ENCODE assay signal across 8 cellular contexts in the genomic region with DNA sequence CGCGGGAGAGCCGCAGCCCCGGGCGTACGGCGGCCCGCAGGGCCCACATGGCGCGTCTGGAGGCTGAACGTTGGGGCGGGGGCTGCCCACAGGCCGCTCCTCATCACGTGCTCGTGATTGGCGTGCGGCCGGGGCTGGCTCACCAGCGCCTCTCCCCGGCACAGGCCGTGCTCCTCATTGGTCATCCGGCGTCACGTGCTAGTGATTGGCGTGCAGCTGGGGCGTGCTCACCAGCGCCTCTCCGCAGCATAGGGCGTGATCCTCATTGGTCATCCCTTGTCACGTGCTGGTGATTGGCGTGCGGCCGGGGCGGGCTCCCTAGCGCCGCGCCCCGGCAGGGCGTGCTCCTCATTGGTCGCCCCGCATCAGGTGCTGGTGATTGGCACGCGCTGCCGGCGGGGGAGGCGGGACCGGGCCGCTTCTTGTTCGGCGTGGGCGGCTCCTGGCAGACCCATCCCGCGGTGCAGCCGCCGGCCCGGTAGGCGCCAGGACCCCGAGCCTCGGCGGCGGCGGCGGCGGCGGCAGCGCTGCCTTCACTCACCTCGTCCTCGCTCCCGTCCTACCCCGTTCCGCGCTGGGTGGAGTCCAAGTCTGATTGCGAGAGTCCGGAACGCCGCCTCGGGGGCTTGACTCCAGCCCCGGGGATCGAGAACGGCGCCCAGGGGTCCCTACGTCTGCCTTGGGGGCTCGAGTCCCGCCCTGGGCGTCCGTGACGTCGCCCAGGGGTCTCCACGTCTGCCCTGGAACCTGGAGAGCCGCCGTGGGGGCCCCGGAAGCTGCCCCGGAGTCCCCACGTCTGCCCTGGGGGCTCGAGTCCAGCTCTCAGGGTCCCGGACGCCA. TPM values are rescaled to one million over a fixed set of nuclear protein-coding genes. Genes with fewer than 3 reads are reported as not detected.
DNase-seq lines count a peak whose midpoint lies in the region; ATAC-seq and TF ChIP-seq lines count a peak whose summit lies in the region.

A gene with protein sequence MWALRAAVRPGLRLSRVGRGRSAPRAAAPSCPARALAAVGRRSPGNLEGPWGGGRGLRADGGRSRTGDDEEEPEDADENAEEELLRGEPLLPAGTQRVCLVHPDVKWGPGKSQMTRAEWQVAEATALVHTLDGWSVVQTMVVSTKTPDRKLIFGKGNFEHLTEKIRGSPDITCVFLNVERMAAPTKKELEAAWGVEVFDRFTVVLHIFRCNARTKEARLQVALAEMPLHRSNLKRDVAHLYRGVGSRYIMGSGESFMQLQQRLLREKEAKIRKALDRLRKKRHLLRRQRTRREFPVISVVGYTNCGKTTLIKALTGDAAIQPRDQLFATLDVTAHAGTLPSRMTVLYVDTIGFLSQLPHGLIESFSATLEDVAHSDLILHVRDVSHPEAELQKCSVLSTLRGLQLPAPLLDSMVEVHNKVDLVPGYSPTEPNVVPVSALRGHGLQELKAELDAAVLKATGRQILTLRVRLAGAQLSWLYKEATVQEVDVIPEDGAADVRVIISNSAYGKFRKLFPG (minus strand): TSS at position 58 of the 840 bp plus-strand sequence. CDS start 9 bp downstream, at position 49.

- peak; percentile 30 for TF ChIP-seq CTCF in GM06990 (IDR thresholded peaks at IDR 0.05; ENCODE audit: insufficient read depth, low read length, poor library complexity, severe bottlenecking)

- intact Hi-C loops in Right ventricle myocardium inferior (cut with DNase I) (loop anchor here (2.0 to 5.0 kb wide), 3 partner anchors 50 to 93 kb away; a partner anchor contains a TSS), posterior vena cava (cut with DNase I) (no loop called here)

- POLR2A ChIA-PET in HEK293T (lab: Yijun Ruan, JAX) = no interaction called here

- peaks cover 15% of the 10 kb centered on the region for H3K27me3 Mint-ChIP-seq in activated naive CD4-positive, alpha-beta T cell treated with anti-CD3 and anti-CD28 coated beads, Interleukin-2, amount 10 ng/mL, durations not matched to agents 7 days and 5 days

- H3K27me3 ChIP-seq in GM06990 (replicated peaks; ENCODE audit: control insufficient read depth, insufficient read depth, low read length) = no peaks in the 10 kb centered on the region
- no peaks in the 10 kb centered on the region for H3K27me3 ChIP-seq in NT2/D1 (ENCODE audit: insufficient read depth, insufficient read length)

- H3K9ac ChIP-seq in NT2/D1 (ENCODE audit: insufficient read length, low read depth) = peak within 1 kb of the TSS; percentile 97

- DNase-seq in GM06990 (ENCODE audit: extremely low read depth, insufficient read length) (peak; percentile 100), HEK293T (ENCODE audit: extremely low spot score) (peak; percentile 94), NT2/D1 (ENCODE audit: low read depth, low spot score) (peak; percentile 99), Right ventricle myocardium inferior (ENCODE audit: missing footprints) (peak; percentile 100), posterior vena cava (ENCODE audit: low spot score) (peak; percentile 100), T1000 (lab: John Stamatoyannopoulos, UW) (no peak)
- DNase-seq in activated naive CD4-positive, alpha-beta T cell treated with anti-CD3 and anti-CD28 coated beads, Interleukin-2, amount 10 ng/mL, durations not matched to agents 7 days and 5 days = peak; percentile 99

- peak within 1 kb of the TSS; percentile 81 for H3K4me3 Mint-ChIP-seq in activated naive CD4-positive, alpha-beta T cell treated with anti-CD3 and anti-CD28 coated beads, Interleukin-2, amount 10 ng/mL, durations not matched to agents 7 days and 5 days

- H3K9me3 ChIP-seq in NT2/D1 (ENCODE audit: insufficient read depth, low read length) = no peaks in the 10 kb centered on the region

- H3K36me3 Mint-ChIP-seq in activated naive CD4-positive, alpha-beta T cell treated with anti-CD3 and anti-CD28 coated beads, Interleukin-2, amount 10 ng/mL, durations not matched to agents 7 days and 5 days = peaks cover 10% of the 10 kb centered on the region

- peaks cover 32% of the 10 kb centered on the region for H3K4me1 Mint-ChIP-seq in activated naive CD4-positive, alpha-beta T cell treated with anti-CD3 and anti-CD28 coated beads, Interleukin-2, amount 10 ng/mL, durations not matched to agents 7 days and 5 days

- peak within 1 kb of the TSS; percentile 99 for H3K27ac ChIP-seq in urinary bladder (ENCODE audit: low read depth)

- no peaks in the 10 kb centered on the region for H3K9me3 Mint-ChIP-seq in activated naive CD4-positive, alpha-beta T cell treated with anti-CD3 and anti-CD28 coated beads, Interleukin-2, amount 10 ng/mL, durations not matched to agents 7 days and 5 days

- H3K4me3 ChIP-seq in GM06990 (replicated peaks; ENCODE audit: low read depth, low read length) = peak within 1 kb of the TSS; percentile 94
- peak within 1 kb of the TSS; percentile 95 for H3K4me3 ChIP-seq in NT2/D1 (ENCODE audit: insufficient read length, low read depth)
- H3K4me3 ChIP-seq in urinary bladder (ENCODE audit: low read depth, low read length) = peak within 1 kb of the TSS; percentile 93

- H3K4me1 ChIP-seq in NT2/D1 (ENCODE audit: insufficient read depth, insufficient read length) (peaks cover 11% of the 10 kb centered on the region), urinary bladder (ENCODE audit: insufficient read depth) (no peaks in the 10 kb centered on the region)

- CTCF ChIA-PET in HEK293T (lab: Yijun Ruan, JAX) = no interaction called here
- CTCF ChIA-PET in activated naive CD4-positive, alpha-beta T cell treated with anti-CD3 and anti-CD28 coated beads, Interleukin-2, amount 10 ng/mL, durations not matched to agents 7 days and 5 days (lab: Charles Lee) = no interaction called here

- under 1% methylated on average over 97 of the region's 97 CpGs for WGBS in urinary bladder

- peaks cover 12% of the 10 kb centered on the region for H3K36me3 ChIP-seq in GM06990 (ENCODE audit: control insufficient read depth, insufficient read depth, low read length)
- H3K36me3 ChIP-seq in NT2/D1 (ENCODE audit: insufficient read depth, insufficient read length, low read length) = peaks cover 25% of the 10 kb centered on the region
- H3K36me3 ChIP-seq in urinary bladder (ENCODE audit: insufficient read depth) = peaks cover 3% of the 10 kb centered on the region

- peak within 1 kb of the TSS; percentile 99 for H3K27ac Mint-ChIP-seq in activated naive CD4-positive, alpha-beta T cell treated with anti-CD3 and anti-CD28 coated beads, Interleukin-2, amount 10 ng/mL, durations not matched to agents 7 days and 5 days

- peak; percentile 95 for ATAC-seq in Right ventricle myocardium inferior

TF ChIP-seq in HEK293T, 16 proteins besides CTCF, POLR2A, EP300 and RAD21:
- TF ChIP-seq, protein P1, sequence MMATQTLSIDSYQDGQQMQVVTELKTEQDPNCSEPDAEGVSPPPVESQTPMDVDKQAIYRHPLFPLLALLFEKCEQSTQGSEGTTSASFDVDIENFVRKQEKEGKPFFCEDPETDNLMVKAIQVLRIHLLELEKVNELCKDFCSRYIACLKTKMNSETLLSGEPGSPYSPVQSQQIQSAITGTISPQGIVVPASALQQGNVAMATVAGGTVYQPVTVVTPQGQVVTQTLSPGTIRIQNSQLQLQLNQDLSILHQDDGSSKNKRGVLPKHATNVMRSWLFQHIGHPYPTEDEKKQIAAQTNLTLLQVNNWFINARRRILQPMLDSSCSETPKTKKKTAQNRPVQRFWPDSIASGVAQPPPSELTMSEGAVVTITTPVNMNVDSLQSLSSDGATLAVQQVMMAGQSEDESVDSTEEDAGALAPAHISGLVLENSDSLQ (IDR thresholded peaks at IDR 0.05) = peak; percentile 100
- 0 out of 2 replicates have a peak, but pooled peaks have one; percentile 11 for TF ChIP-seq LEF1 (IDR thresholded peaks at IDR 0.05; ENCODE audit: borderline replicate concordance)
- no peak for TF ChIP-seq ELF4 (IDR thresholded peaks at IDR 0.05)

RNA-seq across cellular contexts. Expression of the gene that starts here (rescaled TPM):
- total RNA-seq in Right ventricle myocardium inferior = 51.4 TPM
- 10 to 100 TPM; 31.1 to 34.9 TPM for total RNA-seq in posterior vena cava
- 10.0 TPM for total RNA-seq in urinary bladder
- 71.8 TPM for polyA plus RNA-seq in urinary bladder
